13 cellular contexts compared by ENCODE assay signal in genomic region chr6:11613858-11614257, GRCh38.
DNase-seq lines count a peak whose midpoint lies in the region; ATAC-seq and TF ChIP-seq lines count a peak whose summit lies in the region.
"Had no signal": no experiment of that assay in that cellular context is flagged by ENCODE, and none has a peak within 500 bp of the region (broad histone marks: within the 10 kb centered on the region; RNA-seq: fewer than 3 reads in every experiment).

No MANE protein-coding gene starts in this region.

- H3K27me3 ChIP-seq in left ventricle myocardium inferior (ENCODE audit: low read depth) = no peaks in the 10 kb centered on the region
- no peaks in the 10 kb centered on the region for H3K27me3 ChIP-seq in breast epithelium
- H3K27me3 ChIP-seq: testis had no signal

- H3K9me3 ChIP-seq in left ventricle myocardium inferior (replicated peaks) (no peaks in the 10 kb centered on the region), breast epithelium (no peaks in the 10 kb centered on the region)
- H3K9me3 ChIP-seq: testis had no signal

- H3K36me3 ChIP-seq in left ventricle myocardium inferior = no peaks in the 10 kb centered on the region
- H3K36me3 ChIP-seq in breast epithelium = no peaks in the 10 kb centered on the region

- ATAC-seq in Right ventricle myocardium inferior (no peak), GM18868 (IDR thresholded peaks at IDR 0.05; ENCODE audit: unreplicated experiment) (no peak)
- ATAC-seq in stimulated activated naive CD8-positive, alpha-beta T cell treated with anti-CD3 and anti-CD28 coated beads, Interleukin-15, Interleukin-2, amounts not matched to agents 100 U/mL and 50 U/mL, for 24 hours = no peak

- TF ChIP-seq POLR2A in breast epithelium (IDR thresholded peaks at IDR 0.05) = no peak

- no peak for DNase-seq in left ventricle myocardium inferior
- DNase-seq in Right ventricle myocardium inferior (ENCODE audit: missing footprints) = no peak
- no peak for DNase-seq in breast epithelium (ENCODE audit: low spot score in 2 of 2)
- peak; percentile 85 for DNase-seq in kidney glomerular epithelial cell (lab: John Stamatoyannopoulos, UW)
- no peak for DNase-seq in activated T-cell treated with anti-CD3 and anti-CD28 coated beads, Interleukin-2, amount 50 U/mL, for 48 hours
- no peak for DNase-seq in SKM-1 (lab: John Stamatoyannopoulos, UW; ENCODE audit: unreplicated experiment)
- no peak for DNase-seq in stimulated activated naive CD8-positive, alpha-beta T cell treated with anti-CD3 and anti-CD28 coated beads, Interleukin-15, Interleukin-2, amounts not matched to agents 100 U/mL and 50 U/mL, for 24 hours
- DNase-seq: activated effector memory CD4-positive, alpha-beta T cell treated with anti-CD3 and anti-CD28 coated beads, Interleukin-2, amount 50 U/mL, for 16 hours; NCI-H774; testis had no signal

- H3K4me1 ChIP-seq in left ventricle myocardium inferior (peaks cover 16% of the 10 kb centered on the region), breast epithelium (no peaks in the 10 kb centered on the region)

- H3K4me3 ChIP-seq in left ventricle myocardium inferior = no peak overlapping the region
- no peak overlapping the region for H3K4me3 ChIP-seq in breast epithelium
- H3K4me3 ChIP-seq: testis had no signal

- H3K27ac ChIP-seq in left ventricle myocardium inferior (replicated peaks) (peak overlapping the region; percentile 60), breast epithelium (peak overlapping the region; percentile 11 to 64)
- H3K27ac ChIP-seq: 22Rv1, KMS-11 had no signal

- no peak for TF ChIP-seq CTCF in left ventricle myocardium inferior (IDR thresholded peaks at IDR 0.05; ENCODE audit: borderline replicate concordance)
- TF ChIP-seq CTCF in breast epithelium (IDR thresholded peaks at IDR 0.05) = no peak

- intact Hi-C loops in left ventricle myocardium inferior (cut with micrococcal nuclease) = no loop called here
- intact Hi-C loops in Right ventricle myocardium inferior (cut with DNase I) = no loop called here
- intact Hi-C loops in breast epithelium (cut with DNase I; ENCODE audit: low total_unique reads) = no loop called here
